In genomic region chr1:93025572-93025971, GRCh38 we compare ENCODE assay signal across 1 cellular context.
TF ChIP-seq lines count a peak whose summit lies in the region.

No MANE protein-coding gene starts in this region.

TF ChIP-seq in GM23338, 12 proteins besides CTCF, POLR2A, EP300 and RAD21 (continued from another document):
- TF ChIP-seq ZNF462 (CRISPR knock-in tag; IDR thresholded peaks at IDR 0.05) (no peak), EZH2 (IDR thresholded peaks at IDR 0.05; ENCODE audit: low read depth, unreplicated experiment) (no peak), JUNB (IDR thresholded peaks at IDR 0.05; ENCODE audit: unreplicated experiment) (no peak), NANOG (IDR thresholded peaks at IDR 0.05; ENCODE audit: borderline replicate concordance) (no peak), CREB1 (CRISPR knock-in tag; IDR thresholded peaks at IDR 0.05; ENCODE audit: low read depth) (no peak), EZH2phosphoT487 (IDR thresholded peaks at IDR 0.05; ENCODE audit: unreplicated experiment) (no peak)
- TF ChIP-seq, protein P1, sequence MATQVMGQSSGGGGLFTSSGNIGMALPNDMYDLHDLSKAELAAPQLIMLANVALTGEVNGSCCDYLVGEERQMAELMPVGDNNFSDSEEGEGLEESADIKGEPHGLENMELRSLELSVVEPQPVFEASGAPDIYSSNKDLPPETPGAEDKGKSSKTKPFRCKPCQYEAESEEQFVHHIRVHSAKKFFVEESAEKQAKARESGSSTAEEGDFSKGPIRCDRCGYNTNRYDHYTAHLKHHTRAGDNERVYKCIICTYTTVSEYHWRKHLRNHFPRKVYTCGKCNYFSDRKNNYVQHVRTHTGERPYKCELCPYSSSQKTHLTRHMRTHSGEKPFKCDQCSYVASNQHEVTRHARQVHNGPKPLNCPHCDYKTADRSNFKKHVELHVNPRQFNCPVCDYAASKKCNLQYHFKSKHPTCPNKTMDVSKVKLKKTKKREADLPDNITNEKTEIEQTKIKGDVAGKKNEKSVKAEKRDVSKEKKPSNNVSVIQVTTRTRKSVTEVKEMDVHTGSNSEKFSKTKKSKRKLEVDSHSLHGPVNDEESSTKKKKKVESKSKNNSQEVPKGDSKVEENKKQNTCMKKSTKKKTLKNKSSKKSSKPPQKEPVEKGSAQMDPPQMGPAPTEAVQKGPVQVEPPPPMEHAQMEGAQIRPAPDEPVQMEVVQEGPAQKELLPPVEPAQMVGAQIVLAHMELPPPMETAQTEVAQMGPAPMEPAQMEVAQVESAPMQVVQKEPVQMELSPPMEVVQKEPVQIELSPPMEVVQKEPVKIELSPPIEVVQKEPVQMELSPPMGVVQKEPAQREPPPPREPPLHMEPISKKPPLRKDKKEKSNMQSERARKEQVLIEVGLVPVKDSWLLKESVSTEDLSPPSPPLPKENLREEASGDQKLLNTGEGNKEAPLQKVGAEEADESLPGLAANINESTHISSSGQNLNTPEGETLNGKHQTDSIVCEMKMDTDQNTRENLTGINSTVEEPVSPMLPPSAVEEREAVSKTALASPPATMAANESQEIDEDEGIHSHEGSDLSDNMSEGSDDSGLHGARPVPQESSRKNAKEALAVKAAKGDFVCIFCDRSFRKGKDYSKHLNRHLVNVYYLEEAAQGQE (IDR thresholded peaks at IDR 0.05; ENCODE audit: unreplicated experiment): no peak
- TF ChIP-seq, protein P2, sequence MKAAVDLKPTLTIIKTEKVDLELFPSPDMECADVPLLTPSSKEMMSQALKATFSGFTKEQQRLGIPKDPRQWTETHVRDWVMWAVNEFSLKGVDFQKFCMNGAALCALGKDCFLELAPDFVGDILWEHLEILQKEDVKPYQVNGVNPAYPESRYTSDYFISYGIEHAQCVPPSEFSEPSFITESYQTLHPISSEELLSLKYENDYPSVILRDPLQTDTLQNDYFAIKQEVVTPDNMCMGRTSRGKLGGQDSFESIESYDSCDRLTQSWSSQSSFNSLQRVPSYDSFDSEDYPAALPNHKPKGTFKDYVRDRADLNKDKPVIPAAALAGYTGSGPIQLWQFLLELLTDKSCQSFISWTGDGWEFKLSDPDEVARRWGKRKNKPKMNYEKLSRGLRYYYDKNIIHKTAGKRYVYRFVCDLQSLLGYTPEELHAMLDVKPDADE (IDR thresholded peaks at IDR 0.05): no peak
